In genomic region chr11:93526691-93527583, GRCh38 we compare ENCODE assay signal across 12 cellular contexts. TPM values are rescaled to one million over a fixed set of nuclear protein-coding genes. Genes with fewer than 3 reads are reported as not detected.
DNase-seq lines count a peak whose midpoint lies in the region; ATAC-seq and TF ChIP-seq lines count a peak whose summit lies in the region.
"Had no signal": no experiment of that assay in that cellular context is flagged by ENCODE, and none has a peak within 500 bp of the region (broad histone marks: within the 10 kb centered on the region; RNA-seq: fewer than 3 reads in every experiment).

No MANE protein-coding gene starts in this region.

- WGBS in mesenchymal stem cell: 97% methylated on average over 5 of the region's 7 CpGs

- no peak overlapping the region for H3K27ac ChIP-seq in mesenchymal stem cell (ENCODE audit: low read length, poor library complexity, severe bottlenecking)

- H2BK5ac ChIP-seq in mesenchymal stem cell (ENCODE audit: low read depth, low read length, poor library complexity, severe bottlenecking): no peak overlapping the region

- ATAC-seq in GM19463 (IDR thresholded peaks at IDR 0.05; ENCODE audit: unreplicated experiment) (peak; percentile 22), HG03521 (IDR thresholded peaks at IDR 0.05; ENCODE audit: unreplicated experiment) (peak; percentile 41), GM21737 (IDR thresholded peaks at IDR 0.05; ENCODE audit: unreplicated experiment) (no peak), Right ventricle myocardium superior (ENCODE audit: poor library complexity) (no peak)
- ATAC-seq: left ventricle myocardium superior, PC-3 had no signal

- no peak overlapping the region for H3K9ac ChIP-seq in mesenchymal stem cell (ENCODE audit: low read length)

- no peak overlapping the region for H2BK15ac ChIP-seq in mesenchymal stem cell (ENCODE audit: low read depth, poor library complexity, severe bottlenecking)

- H3K14ac ChIP-seq in mesenchymal stem cell (ENCODE audit: low read length in 2 of 2): no peak overlapping the region

- H2AFZ ChIP-seq in mesenchymal stem cell (ENCODE audit: low read depth, low read length): no peak overlapping the region

- no peak overlapping the region for H4K91ac ChIP-seq in mesenchymal stem cell (ENCODE audit: low read length)

- no peak overlapping the region for H2BK12ac ChIP-seq in mesenchymal stem cell (ENCODE audit: low read length in 2 of 2)

- no peak overlapping the region for H3K4me2 ChIP-seq in mesenchymal stem cell (ENCODE audit: low read length, poor library complexity, severe bottlenecking)

- intact Hi-C loops in Right ventricle myocardium superior (cut with DNase I): no loop called here

- no peak for TF ChIP-seq CTCF in GM06990 (IDR thresholded peaks at IDR 0.05; ENCODE audit: insufficient read depth, low read length, poor library complexity, severe bottlenecking)

- no peak overlapping the region for H3K23ac ChIP-seq in mesenchymal stem cell (ENCODE audit: low read length in 2 of 2)

- no peak overlapping the region for H2BK120ac ChIP-seq in mesenchymal stem cell (ENCODE audit: low read depth, low read length)

- H2AK5ac ChIP-seq in mesenchymal stem cell (ENCODE audit: low read length, severe bottlenecking): peak overlapping the region; percentile 6

- no peaks in the 10 kb centered on the region for H3K9me3 ChIP-seq in mesenchymal stem cell (ENCODE audit: control insufficient read depth, low read length)

- peaks cover 27% of the 10 kb centered on the region for H3K4me1 ChIP-seq in mesenchymal stem cell (ENCODE audit: control insufficient read depth, insufficient read depth, low read depth, low read length)

- peaks cover 42% of the 10 kb centered on the region for H3K79me1 ChIP-seq in mesenchymal stem cell (replicated peaks; ENCODE audit: low read length, poor library complexity, severe bottlenecking)

- H3K4ac ChIP-seq in mesenchymal stem cell (ENCODE audit: low read depth in 1 of 2, low read length in 2 of 2): no peak overlapping the region

- DNase-seq in GM06990 (ENCODE audit: extremely low read depth, insufficient read length) (no peak), mesenchymal stem cell (no peak), DMS114 treated with DMSO at 0.1 percent for 48 hours (lab: John Stamatoyannopoulos, UW; ENCODE audit: unreplicated experiment) (no peak), Right ventricle myocardium superior (no peak)
- DNase-seq in NK-92 treated with Interleukin-12 subunit alpha and Interleukin-12 subunit beta, amount 100 ng/mL, for 24 hours (lab: John Stamatoyannopoulos, UW): no peak
- DNase-seq: activated CD4-positive, alpha-beta T cell treated with anti-CD3 and anti-CD28 coated beads for 48 hours; left ventricle myocardium superior; PC-3 had no signal

- no peak overlapping the region for H3K18ac ChIP-seq in mesenchymal stem cell (ENCODE audit: low read depth in 1 of 2, low read length in 2 of 2)

- H3K4me3 ChIP-seq in GM06990 (replicated peaks; ENCODE audit: low read depth, low read length): peak overlapping the region; percentile 26
- no peak overlapping the region for H3K4me3 ChIP-seq in mesenchymal stem cell (ENCODE audit: insufficient read depth in 1 of 2, low read depth in 1 of 2, low read length in 2 of 2)

- H4K8ac ChIP-seq in mesenchymal stem cell (ENCODE audit: low read length): no peak overlapping the region

- H3K27me3 ChIP-seq in GM06990 (replicated peaks; ENCODE audit: control insufficient read depth, insufficient read depth, low read length) (no peaks in the 10 kb centered on the region), mesenchymal stem cell (ENCODE audit: control insufficient read depth in 1 of 2, insufficient read depth in 1 of 2, low read length in 2 of 2) (no peaks in the 10 kb centered on the region)

- H3K36me3 ChIP-seq in GM06990 (ENCODE audit: control insufficient read depth, insufficient read depth, low read length) (no peaks in the 10 kb centered on the region), mesenchymal stem cell (ENCODE audit: control insufficient read depth in 1 of 2, insufficient read depth in 2 of 2, low read depth in 1 of 2, low read length in 2 of 2) (no peaks in the 10 kb centered on the region)

RNA-seq across cellular contexts. Expression of gene SMCO4, which starts 16.3 kb away (rescaled TPM):
- polyA plus RNA-seq in mesenchymal stem cell (2013, experiment 1 of 2): 8.1 TPM
- polyA plus RNA-seq in mesenchymal stem cell (2013, experiment 2 of 2): 10.2 TPM
- total RNA-seq in Right ventricle myocardium superior: 43.4 TPM
- total RNA-seq: G401 had no signal

Comparison
In these comparisons a context has a peak if more than half of its experiments do, and no peak if none do; other contexts are left out.
1. ATAC-seq: peak in GM19463 (single experiment) and HG03521 (single experiment); none in GM21737 (single experiment) and Right ventricle myocardium superior (single experiment).